ENCODE assay signal across 15 cellular contexts in genomic region chr17:77840156-77840555, GRCh38.
DNase-seq lines count a peak whose midpoint lies in the region; ATAC-seq and TF ChIP-seq lines count a peak whose summit lies in the region.
"Had no signal": no experiment of that assay in that cellular context is flagged by ENCODE, and none has a peak within 500 bp of the region (broad histone marks: within the 10 kb centered on the region; RNA-seq: fewer than 3 reads in every experiment).

No MANE protein-coding gene starts in this region.

- in situ Hi-C loops in brain microvascular endothelial cell (cut with HindIII; ENCODE audit: low pct_ligation_motif_present, low sequenced_read_pairs) (no loop called here), gastrocnemius medialis (cut with MboI; ENCODE audit: low sequenced_read_pairs in 4 of 4) (no loop called here), KBM-7 (cut with MboI; ENCODE audit: low pct_unique_long_range_greater_than_20kb, low sequenced_read_pairs) (no loop called here)

- no peak for TF ChIP-seq CTCF in brain microvascular endothelial cell (IDR thresholded peaks at IDR 0.05; ENCODE audit: low read depth, low read length, missing control alignments)
- no peak for TF ChIP-seq CTCF in gastrocnemius medialis (IDR thresholded peaks at IDR 0.05 in 4 of 5, conservative IDR thresholded peaks at IDR 0.05 in 1 of 5)

- DNase-seq in OCI-M1 (lab: John Stamatoyannopoulos, UW) (peak; percentile 41), brain microvascular endothelial cell (peak; percentile 68), left ventricle myocardium superior (peak; percentile 62), gastrocnemius medialis (peak; percentile 36 to 71), KBM-7 (no peak), NCI-H1694 (lab: John Stamatoyannopoulos, UW) (no peak), left lobe of liver (ENCODE audit: low spot score) (no peak)
- DNase-seq in central memory CD4-positive, alpha-beta T cell, result no peak
- DNase-seq: activated naive CD8-positive, alpha-beta T cell treated with anti-CD3 and anti-CD28 coated beads, Interleukin-2, amount 50 U/mL, for 24 hours; DMS 273 treated with DMSO at 0.1 percent for 48 hours; hippocampal formation; NCI-H748 treated with DMSO at 0.1 percent for 48 hours; stimulated activated naive CD4-positive, alpha-beta T cell had no signal

- H3K27ac ChIP-seq in brain microvascular endothelial cell, result no peak overlapping the region
- H3K27ac ChIP-seq in gastrocnemius medialis, result peak overlapping the region; percentile 79 to 88 (median 82)
- H3K27ac ChIP-seq: esophagus muscularis mucosa, RWPE1 had no signal

- no peaks in the 10 kb centered on the region for H3K9me3 ChIP-seq in gastrocnemius medialis
- H3K9me3 ChIP-seq: esophagus muscularis mucosa had no signal

- ATAC-seq in left ventricle myocardium superior (peak; percentile 71), gastrocnemius medialis (peak; percentile 30 to 35), left lobe of liver (no peak)
- ATAC-seq: activated naive CD8-positive, alpha-beta T cell treated with anti-CD3 and anti-CD28 coated beads, Interleukin-2, amount 50 U/mL, for 24 hours had no signal

- TF ChIP-seq POLR2A in gastrocnemius medialis (IDR thresholded peaks at IDR 0.05), result no peak

- peaks cover 38 to 40% of the 10 kb centered on the region in 2 donors for H3K4me1 ChIP-seq in gastrocnemius medialis

- H3K27me3 ChIP-seq in brain microvascular endothelial cell (replicated peaks) (no peaks in the 10 kb centered on the region), gastrocnemius medialis (no peaks in the 10 kb centered on the region)
- H3K27me3 ChIP-seq: esophagus muscularis mucosa had no signal

- intact Hi-C loops in left ventricle myocardium superior (cut with micrococcal nuclease) (no loop called here), gastrocnemius medialis (cut with DNase I; ENCODE audit: low total_unique reads) (loop anchor here (2.0 kb wide), 1 partner anchor 237 kb away; no protein-coding TSS in a partner anchor)

- H3K4me3 ChIP-seq in brain microvascular endothelial cell (ENCODE audit: low read depth, low read length) (no peak overlapping the region), gastrocnemius medialis (no peak overlapping the region)
- H3K4me3 ChIP-seq: esophagus muscularis mucosa had no signal

- H3K36me3 ChIP-seq in brain microvascular endothelial cell (replicated peaks), result no peaks in the 10 kb centered on the region
- no peaks in the 10 kb centered on the region for H3K36me3 ChIP-seq in gastrocnemius medialis
- H3K36me3 ChIP-seq: esophagus muscularis mucosa had no signal

Comparison
In these comparisons a context has a peak if more than half of its experiments do, and no peak if none do; other contexts are left out.
1. DNase-seq: peak in OCI-M1 (single experiment), brain microvascular endothelial cell (single experiment), left ventricle myocardium superior (single experiment) and gastrocnemius medialis (2 of 2); none in central memory CD4-positive, alpha-beta T cell (single experiment), KBM-7 (single experiment), NCI-H1694 (single experiment) and left lobe of liver (single experiment).